In the genomic region with DNA sequence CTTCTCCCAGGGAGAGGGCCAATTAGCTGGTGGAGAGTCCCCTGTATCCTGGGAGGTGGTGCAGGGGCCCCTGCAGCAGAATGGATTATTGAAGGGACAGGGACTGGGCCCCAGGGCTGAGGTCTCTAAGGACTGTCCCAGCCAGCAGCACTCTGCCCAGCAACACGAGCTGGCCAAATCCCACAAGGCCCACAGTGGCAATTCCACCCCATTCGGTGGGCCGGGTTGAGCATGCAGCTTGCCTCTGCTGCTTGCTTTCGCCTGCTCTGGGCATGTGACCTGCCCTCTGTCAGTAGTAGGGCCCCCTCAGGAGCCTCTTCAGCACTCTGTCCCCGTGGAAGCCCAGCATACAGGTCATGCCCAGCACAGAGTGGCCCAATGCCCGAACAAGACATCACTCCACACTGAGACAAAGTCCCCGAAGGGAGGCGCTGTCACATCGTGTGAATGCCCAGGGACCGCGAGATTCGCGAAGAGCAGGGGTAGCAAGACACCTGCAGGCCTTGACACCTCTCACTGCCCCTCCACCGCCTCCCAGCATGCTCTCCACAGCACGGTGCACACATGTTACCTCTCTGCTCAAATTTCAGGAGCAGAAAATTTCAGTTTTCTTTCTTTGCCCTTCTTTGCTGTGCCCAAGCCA, we compare ENCODE assay signal across 14 cellular contexts.
DNase-seq lines count a peak whose midpoint lies in the region; TF ChIP-seq lines count a peak whose summit lies in the region.
"Had no signal": no experiment of that assay in that cellular context is flagged by ENCODE, and none has a peak within 500 bp of the region (broad histone marks: within the 10 kb centered on the region; RNA-seq: fewer than 3 reads in every experiment).

No MANE protein-coding gene starts in this region.

- H3K79me2 ChIP-seq in hepatocyte = no peaks in the 10 kb centered on the region

- H3K27ac Mint-ChIP-seq in Caco-2 (ENCODE audit: unreplicated experiment) = no peak overlapping the region
- H3K27ac Mint-ChIP-seq: activated B cell treated with CpG ODN at 0.5 μM for 24 hours had no signal

- intact Hi-C loops in Caco-2 (cut with micrococcal nuclease; ENCODE audit: unreplicated experiment) = no loop called here

- H3K4me1 Mint-ChIP-seq in Caco-2 (ENCODE audit: low read depth, unreplicated experiment) = peaks cover 15% of the 10 kb centered on the region
- H3K4me1 Mint-ChIP-seq: activated B cell treated with CpG ODN at 0.5 μM for 24 hours had no signal

- H2AFZ ChIP-seq in hepatocyte = no peak overlapping the region

- H3K4me3 ChIP-seq in hepatocyte = no peak overlapping the region
- H3K4me3 ChIP-seq in Caco-2 (ENCODE audit: low read depth, low read length) = no peak overlapping the region
- H3K4me3 ChIP-seq: gastrocnemius medialis, psoas muscle had no signal

- no peaks in the 10 kb centered on the region for H3K9me3 Mint-ChIP-seq in Caco-2 (ENCODE audit: unreplicated experiment)
- H3K9me3 Mint-ChIP-seq: activated B cell treated with CpG ODN at 0.5 μM for 24 hours had no signal

- no peak overlapping the region for H3K4me2 ChIP-seq in hepatocyte

- no peaks in the 10 kb centered on the region for H4K20me1 ChIP-seq in hepatocyte (ENCODE audit: insufficient read depth, poor library complexity, severe bottlenecking)

- H3K4me3 Mint-ChIP-seq in Caco-2 (ENCODE audit: unreplicated experiment) = no peak overlapping the region
- H3K4me3 Mint-ChIP-seq: activated B cell treated with CpG ODN at 0.5 μM for 24 hours had no signal

- CTCF ChIA-PET in Caco-2 (lab: Charles Lee) = no interaction called here

- H3K36me3 ChIP-seq in hepatocyte (replicated peaks; ENCODE audit: insufficient read depth, low read depth) = no peaks in the 10 kb centered on the region
- H3K36me3 ChIP-seq in Caco-2 (ENCODE audit: control insufficient read depth, insufficient read depth, low read length) = no peaks in the 10 kb centered on the region
- H3K36me3 ChIP-seq: gastrocnemius medialis had no signal

- WGBS in hepatocyte (ENCODE audit: low lambda C conversion rate, missing lambda C conversion rate) = 90% methylated on average over 15 of the region's 15 CpGs

- POLR2A ChIA-PET in Caco-2 (lab: Charles Lee) = no interaction called here

- H3K9me2 ChIP-seq in hepatocyte (replicated peaks; ENCODE audit: insufficient read depth) = no peaks in the 10 kb centered on the region

- H3K9me3 ChIP-seq in hepatocyte (ENCODE audit: low read depth) (no peaks in the 10 kb centered on the region), Caco-2 (no peaks in the 10 kb centered on the region)
- H3K9me3 ChIP-seq: gastrocnemius medialis, psoas muscle had no signal

- H3K27ac ChIP-seq in hepatocyte = no peak overlapping the region
- H3K27ac ChIP-seq: gastrocnemius medialis, psoas muscle had no signal

- H3K4me1 ChIP-seq in hepatocyte (ENCODE audit: insufficient read depth) (peaks cover 5% of the 10 kb centered on the region), Caco-2 (peaks cover 18% of the 10 kb centered on the region)

- BruUV-seq in Caco-2 (replicated peaks; lab: Mats Ljungman, UMichigan) = no TSS peak

- H3K27me3 ChIP-seq in hepatocyte (no peaks in the 10 kb centered on the region), Caco-2 (replicated peaks; ENCODE audit: control insufficient read depth, insufficient read depth, low read length) (no peaks in the 10 kb centered on the region)
- H3K27me3 ChIP-seq: gastrocnemius medialis had no signal

- DNase-seq in COR-L47 (lab: John Stamatoyannopoulos, UW) (peak; percentile 47), NCI-H1092 (lab: John Stamatoyannopoulos, UW) (peak; percentile 67), NCI-H774 (lab: John Stamatoyannopoulos, UW) (peak; percentile 71), left kidney (ENCODE audit: low read depth, low spot score) (peak; percentile 29), hepatocyte (ENCODE audit: low spot score) (no peak), Caco-2 (no peak), C1 segment of cervical spinal cord (lab: John Stamatoyannopoulos, UW) (no peak), OCI-M1 (lab: John Stamatoyannopoulos, UW) (no peak)
- DNase-seq: activated B cell treated with CpG ODN at 0.5 μM for 24 hours; activated naive CD4-positive, alpha-beta T cell treated with anti-CD3 and anti-CD28 coated beads, Interleukin-2, amount 50 U/mL, for 16 hours; NCI-H1694; psoas muscle; SW 1271 had no signal

- H3K27me3 Mint-ChIP-seq in Caco-2 (ENCODE audit: insufficient read depth, unreplicated experiment) = no peaks in the 10 kb centered on the region
- H3K27me3 Mint-ChIP-seq: activated B cell treated with CpG ODN at 0.5 μM for 24 hours had no signal

- no peaks in the 10 kb centered on the region for H3K36me3 Mint-ChIP-seq in Caco-2 (ENCODE audit: insufficient read depth, unreplicated experiment)

- TF ChIP-seq CTCF in hepatocyte (IDR thresholded peaks at IDR 0.05; ENCODE audit: poor library complexity) (no peak), Caco-2 (IDR thresholded peaks at IDR 0.05; ENCODE audit: insufficient read depth in 1 of 2, low read depth in 1 of 2, low read length in 1 of 2, severe bottlenecking in 1 of 2, unreplicated experiment in 1 of 2) (no peak)

Comparison
In these comparisons a context has a peak if more than half of its experiments do, and no peak if none do; other contexts are left out.
1. DNase-seq: peak in COR-L47 (single experiment), NCI-H1092 (single experiment), NCI-H774 (single experiment) and left kidney (single experiment); none in hepatocyte (single experiment), Caco-2 (0 of 2), C1 segment of cervical spinal cord (0 of 14) and OCI-M1 (single experiment).